Comparison of ENCODE assay signal across 21 cellular contexts in the genomic region with DNA sequence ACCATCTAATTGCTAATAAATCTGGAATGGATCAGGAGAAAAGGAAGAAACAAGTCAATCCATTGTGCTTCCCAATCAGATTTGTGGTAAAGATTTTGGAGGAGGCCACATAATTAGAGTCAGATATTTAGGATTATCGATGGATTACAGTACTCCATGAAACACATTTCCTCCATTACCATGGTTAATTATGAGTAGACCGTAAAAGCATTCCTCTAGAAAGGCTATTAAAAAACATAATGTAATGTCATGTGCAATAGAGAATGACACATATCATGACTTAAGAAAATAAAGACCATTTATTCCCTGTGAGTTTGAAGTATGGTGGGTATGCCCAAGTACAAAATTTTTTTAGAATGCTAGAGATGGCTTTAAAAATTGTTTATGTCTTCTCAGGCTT.
"Had no signal": no experiment of that assay in that cellular context is flagged by ENCODE, and none has a peak within 500 bp of the region (broad histone marks: within the 10 kb centered on the region; RNA-seq: fewer than 3 reads in every experiment).

No MANE protein-coding gene starts in this region.

- DNase-seq: activated CD4-positive, alpha-beta T cell treated with anti-CD3 and anti-CD28 coated beads, Interleukin-2, amount 10 ng/mL, durations not matched to agents 7 days and 5 days; activated CD4-positive, CD25-positive, alpha-beta regulatory T cell treated with anti-CD3 and anti-CD28 coated beads, Interleukin-2, amount 50 U/mL, for 72 hours; activated T-cell treated with anti-CD3 and anti-CD28 coated beads, Interleukin-2, amount 50 U/mL, for 1 hour; aorta; effector memory CD4-positive, alpha-beta T cell; head of caudate nucleus; hypothalamus; left cardiac atrium; pancreas; psoas muscle; right cardiac atrium; stimulated activated CD4-positive, alpha-beta T cell treated with anti-CD3 and anti-CD28 coated beads, Interleukin-12 subunit alpha, Interleukin-12 subunit beta, amount 100 ng/mL, for 4 hours; stimulated activated CD4-positive, alpha-beta T cell treated with anti-CD3 and anti-CD28 coated beads, Interleukin-4, amount 100 ng/mL, for 4 hours; stimulated activated naive CD8-positive, alpha-beta T cell treated with anti-CD3 and anti-CD28 coated beads, Interleukin-15, Interleukin-2, amounts not matched to agents 100 U/mL and 50 U/mL, for 24 hours had no signal

- H3K4me3 ChIP-seq: gastroesophageal sphincter, pancreas, psoas muscle had no signal

- H3K4me3 Mint-ChIP-seq: activated CD4-positive, alpha-beta T cell treated with anti-CD3 and anti-CD28 coated beads, Interleukin-2, amount 10 ng/mL, durations not matched to agents 7 days and 5 days; brain; memory B cell; nephron had no signal

- H3K36me3 ChIP-seq: gastroesophageal sphincter, neutrophil, pancreas had no signal

- H3K4me1 ChIP-seq: pancreas, psoas muscle had no signal

- H3K27me3 Mint-ChIP-seq: activated CD4-positive, alpha-beta T cell treated with anti-CD3 and anti-CD28 coated beads, Interleukin-2, amount 10 ng/mL, durations not matched to agents 7 days and 5 days; memory B cell had no signal

- H3K9me3 Mint-ChIP-seq: activated CD4-positive, alpha-beta T cell treated with anti-CD3 and anti-CD28 coated beads, Interleukin-2, amount 10 ng/mL, durations not matched to agents 7 days and 5 days; brain; memory B cell; nephron had no signal

- H3K27me3 ChIP-seq: gastroesophageal sphincter, neutrophil, pancreas had no signal

- H3K9me3 ChIP-seq: gastroesophageal sphincter, neutrophil, pancreas, psoas muscle had no signal

- H3K27ac Mint-ChIP-seq: activated CD4-positive, alpha-beta T cell treated with anti-CD3 and anti-CD28 coated beads, Interleukin-2, amount 10 ng/mL, durations not matched to agents 7 days and 5 days; activated naive CD4-positive, alpha-beta T cell treated with anti-CD3 and anti-CD28 coated beads, Interleukin-2, amount 50 U/mL, for 72 hours; brain; memory B cell; nephron had no signal

- H3K4me1 Mint-ChIP-seq: activated CD4-positive, alpha-beta T cell treated with anti-CD3 and anti-CD28 coated beads, Interleukin-2, amount 10 ng/mL, durations not matched to agents 7 days and 5 days; memory B cell; nephron had no signal

- H3K27ac ChIP-seq: gastroesophageal sphincter, neutrophil, pancreas, psoas muscle, VCaP had no signal

- H3K36me3 Mint-ChIP-seq: activated naive CD4-positive, alpha-beta T cell treated with anti-CD3 and anti-CD28 coated beads, Interleukin-2, amount 50 U/mL, for 72 hours; brain had no signal
